ENCODE assay signal across 15 cellular contexts in genomic region chr6:112846711-112847110, GRCh38.
"Had no signal": no experiment of that assay in that cellular context is flagged by ENCODE, and none has a peak within 500 bp of the region (broad histone marks: within the 10 kb centered on the region; RNA-seq: fewer than 3 reads in every experiment).

No MANE protein-coding gene starts in this region.

- ATAC-seq: activated CD4-positive, CD25-positive, alpha-beta regulatory T cell treated with anti-CD3 and anti-CD28 coated beads, Interleukin-2, amount 50 U/mL, for 24 hours; activated T-cell treated with anti-CD3 and anti-CD28 coated beads, Interleukin-2, amount 50 U/mL, for 4 hours; lower lobe of right lung; stimulated activated naive B cell treated with anti-CD40 and anti-IgM and Interleukin-4, amounts not matched to agents 10 μg/mL and 1 μg/mL and 100 μg/mL, for 72 hours had no signal

- H3K36me3 ChIP-seq: brain microvascular endothelial cell, colonic mucosa, lower lobe of right lung, sigmoid colon, thoracic aorta, upper lobe of left lung had no signal

- H3K27me3 ChIP-seq: brain microvascular endothelial cell, colonic mucosa, sigmoid colon, upper lobe of left lung had no signal

- H3K9me3 ChIP-seq: colonic mucosa, lower lobe of right lung, thoracic aorta, upper lobe of left lung had no signal

- DNase-seq: activated CD4-positive, alpha-beta T cell treated with anti-CD3 and anti-CD28 coated beads, Interleukin-2, amount 50 U/mL, for 1 hour; activated CD8-positive, alpha-beta memory T cell treated with anti-CD3 and anti-CD28 coated beads, Interleukin-2, amount 50 U/mL, for 4 hours; activated naive CD4-positive, alpha-beta T cell treated with anti-CD3 and anti-CD28 coated beads for 36 hours; activated T-cell treated with anti-CD3 and anti-CD28 coated beads, Interleukin-2, amount 50 U/mL, for 4 hours; anterior cingulate cortex; brain microvascular endothelial cell; central memory CD4-positive, alpha-beta T cell; colonic mucosa; lower lobe of right lung; sigmoid colon; stimulated activated naive B cell treated with anti-CD40 and anti-IgM and Interleukin-4, amounts not matched to agents 10 μg/mL and 1 μg/mL and 100 μg/mL, for 72 hours; upper lobe of left lung had no signal

- H3K4me1 ChIP-seq: colonic mucosa, lower lobe of right lung, parathyroid adenoma, sigmoid colon, upper lobe of left lung had no signal

- H2AFZ ChIP-seq: parathyroid adenoma had no signal

- H3K9ac ChIP-seq: parathyroid adenoma had no signal

- H3K27ac ChIP-seq: brain microvascular endothelial cell, colonic mucosa, lower lobe of right lung, parathyroid adenoma, sigmoid colon, thoracic aorta, upper lobe of left lung had no signal

- H3K4me3 ChIP-seq: colonic mucosa, lower lobe of right lung, sigmoid colon, thoracic aorta, upper lobe of left lung had no signal

- H3K79me2 ChIP-seq: parathyroid adenoma had no signal
